ENCODE assay signal across 8 cellular contexts in genomic region chr12:13534645-13535398, GRCh38.
DNase-seq lines count a peak whose midpoint lies in the region; ATAC-seq and TF ChIP-seq lines count a peak whose summit lies in the region.
"Had no signal": no experiment of that assay in that cellular context is flagged by ENCODE, and none has a peak within 500 bp of the region (broad histone marks: within the 10 kb centered on the region; RNA-seq: fewer than 3 reads in every experiment).

No MANE protein-coding gene starts in this region.

- no peaks in the 10 kb centered on the region for H3K27me3 ChIP-seq in HUES6 (ENCODE audit: control insufficient read depth, insufficient read depth, low read length)
- no peaks in the 10 kb centered on the region for H3K27me3 ChIP-seq in dorsolateral prefrontal cortex

- peak; percentile 75 for DNase-seq in ELR (ENCODE audit: low read depth)
- peak; percentile 26 for DNase-seq in SK-N-MC (ENCODE audit: low read depth, low spot score)
- peak; percentile 41 to 84 (median 78) for DNase-seq in dorsolateral prefrontal cortex
- peak; percentile 89 for DNase-seq in medulla oblongata (ENCODE audit: extremely low spot score)
- DNase-seq in cortex of kidney (lab: John Stamatoyannopoulos, UW): no peak

- no peaks in the 10 kb centered on the region for H3K9me3 Mint-ChIP-seq in stimulated activated memory B cell treated with anti-CD40 and anti-IgM and Interleukin-4, amounts not matched to agents 10 μg/mL and 1 μg/mL and 100 μg/mL, for 72 hours
- H3K9me3 Mint-ChIP-seq: activated naive CD4-positive, alpha-beta T cell treated with anti-CD3 and anti-CD28 coated beads, Interleukin-2, amount 50 U/mL, for 72 hours had no signal

- peak; percentile 68 to 97 (median 90) for TF ChIP-seq CTCF in dorsolateral prefrontal cortex (IDR thresholded peaks at IDR 0.05 in 54 of 56, conservative IDR thresholded peaks at IDR 0.05 in 2 of 56; ENCODE audit: low read depth in 1 of 56, partially characterized antibody in 56 of 56)

- H3K4me3 ChIP-seq in HUES6 (ENCODE audit: low read depth, low read length): peak overlapping the region; percentile 32
- peak overlapping the region; percentile 42 for H3K4me3 ChIP-seq in SK-N-MC
- H3K4me3 ChIP-seq in dorsolateral prefrontal cortex: peak overlapping the region in 47 of 59 donors; percentile 1 to 61 (median 34)

- H3K27ac ChIP-seq in HUES6 (ENCODE audit: low read depth, low read length) (no peak overlapping the region), SK-N-MC (no peak overlapping the region), dorsolateral prefrontal cortex (peak overlapping the region in 3 of 59 donors; percentile 21 to 31 (median 28))

- H3K36me3 ChIP-seq in HUES6 (ENCODE audit: control insufficient read depth, insufficient read depth, low read length) (no peaks in the 10 kb centered on the region), SK-N-MC (ENCODE audit: insufficient read depth, low read length) (no peaks in the 10 kb centered on the region)

- peak overlapping the region; percentile 91 for H3K27ac Mint-ChIP-seq in stimulated activated memory B cell treated with anti-CD40 and anti-IgM and Interleukin-4, amounts not matched to agents 10 μg/mL and 1 μg/mL and 100 μg/mL, for 72 hours
- H3K27ac Mint-ChIP-seq: activated naive CD4-positive, alpha-beta T cell treated with anti-CD3 and anti-CD28 coated beads, Interleukin-2, amount 50 U/mL, for 72 hours had no signal

- no peaks in the 10 kb centered on the region for H3K27me3 Mint-ChIP-seq in stimulated activated memory B cell treated with anti-CD40 and anti-IgM and Interleukin-4, amounts not matched to agents 10 μg/mL and 1 μg/mL and 100 μg/mL, for 72 hours

- intact Hi-C loops in dorsolateral prefrontal cortex (cut with DNase I): loop anchor here (2.0 to 5.0 kb wide), 6 partner anchors 83 to 278 kb away; no protein-coding TSS in a partner anchor

- peaks cover 45% of the 10 kb centered on the region for H3K4me1 Mint-ChIP-seq in stimulated activated memory B cell treated with anti-CD40 and anti-IgM and Interleukin-4, amounts not matched to agents 10 μg/mL and 1 μg/mL and 100 μg/mL, for 72 hours

- no peaks in the 10 kb centered on the region for H3K36me3 Mint-ChIP-seq in stimulated activated memory B cell treated with anti-CD40 and anti-IgM and Interleukin-4, amounts not matched to agents 10 μg/mL and 1 μg/mL and 100 μg/mL, for 72 hours
- H3K36me3 Mint-ChIP-seq: activated naive CD4-positive, alpha-beta T cell treated with anti-CD3 and anti-CD28 coated beads, Interleukin-2, amount 50 U/mL, for 72 hours had no signal

- ATAC-seq in stimulated activated memory B cell treated with anti-CD40 and anti-IgM and Interleukin-4, amounts not matched to agents 10 μg/mL and 1 μg/mL and 100 μg/mL, for 72 hours: no peak
- ATAC-seq: activated naive CD4-positive, alpha-beta T cell treated with anti-CD3 and anti-CD28 coated beads, Interleukin-2, amount 50 U/mL, for 72 hours had no signal

- peaks cover 10% of the 10 kb centered on the region for H3K4me1 ChIP-seq in HUES6 (ENCODE audit: control insufficient read depth, insufficient read depth, low read length)

- no peak overlapping the region for H3K4me3 Mint-ChIP-seq in stimulated activated memory B cell treated with anti-CD40 and anti-IgM and Interleukin-4, amounts not matched to agents 10 μg/mL and 1 μg/mL and 100 μg/mL, for 72 hours

- H3K9ac ChIP-seq in HUES6 (ENCODE audit: low read length): no peak overlapping the region
- H3K9ac ChIP-seq in SK-N-MC (ENCODE audit: insufficient read length): no peak overlapping the region

- H3K9me3 ChIP-seq in HUES6 (ENCODE audit: control insufficient read depth, insufficient read depth, low read depth, low read length) (no peaks in the 10 kb centered on the region), SK-N-MC (ENCODE audit: low read depth, low read length) (no peaks in the 10 kb centered on the region)
